8 cellular contexts compared by ENCODE assay signal in the genomic region with DNA sequence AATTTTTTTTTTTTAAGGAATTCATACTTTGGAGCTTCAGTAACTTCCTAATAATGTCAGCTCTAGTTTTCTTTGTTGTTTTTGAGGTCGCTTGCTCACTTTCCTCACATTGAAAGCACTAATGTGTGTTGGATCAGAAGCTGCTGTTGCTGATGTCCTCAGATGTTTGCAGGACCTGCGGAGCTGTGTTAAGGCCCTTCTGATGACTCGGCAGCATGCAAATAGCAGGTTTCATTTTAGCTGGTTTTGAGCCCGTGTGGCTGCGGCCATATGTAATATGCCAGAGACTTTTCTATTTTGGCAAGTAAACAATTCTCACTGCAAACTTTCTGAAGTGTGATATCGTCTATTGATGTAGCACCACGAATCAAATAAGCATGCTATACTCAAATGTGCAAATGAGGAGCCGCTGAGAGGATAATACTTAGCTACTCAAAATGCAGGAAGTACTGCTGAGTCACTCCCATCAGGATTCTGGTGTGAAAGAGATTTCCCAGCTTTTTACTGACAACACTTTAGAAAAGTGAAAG.
DNase-seq lines count a peak whose midpoint lies in the region; ATAC-seq and TF ChIP-seq lines count a peak whose summit lies in the region.

No MANE protein-coding gene starts in this region.

- H3K4me1 Mint-ChIP-seq in endodermal cell: peaks cover 13% of the 10 kb centered on the region
- H3K4me1 Mint-ChIP-seq in neural crest cell: peaks cover 22% of the 10 kb centered on the region
- H3K4me1 Mint-ChIP-seq in immature natural killer cell: no peaks in the 10 kb centered on the region

- H3K9ac ChIP-seq in endodermal cell (ENCODE audit: extremely low read depth, low read length, poor library complexity, severe bottlenecking): no peak overlapping the region

- H3K36me3 Mint-ChIP-seq in endodermal cell (ENCODE audit: low read depth): peaks cover 33% of the 10 kb centered on the region
- peaks cover 54% of the 10 kb centered on the region for H3K36me3 Mint-ChIP-seq in neural crest cell (ENCODE audit: low read depth)
- no peaks in the 10 kb centered on the region for H3K36me3 Mint-ChIP-seq in immature natural killer cell

- H3K27me3 Mint-ChIP-seq in endodermal cell (ENCODE audit: insufficient read depth): no peaks in the 10 kb centered on the region
- no peaks in the 10 kb centered on the region for H3K27me3 Mint-ChIP-seq in neural crest cell (ENCODE audit: low read depth)
- H3K27me3 Mint-ChIP-seq in immature natural killer cell (ENCODE audit: low read depth in 3 of 3): peaks cover 0 to 8% (median 4%) of the 10 kb centered on the region in 3 donors

- H3K9me3 Mint-ChIP-seq in endodermal cell (peaks cover 7% of the 10 kb centered on the region), neural crest cell (no peaks in the 10 kb centered on the region), immature natural killer cell (no peaks in the 10 kb centered on the region)

- H3K36me3 ChIP-seq in MG63: peaks cover 72% of the 10 kb centered on the region
- peaks cover 43% of the 10 kb centered on the region for H3K36me3 ChIP-seq in endodermal cell (ENCODE audit: control insufficient read depth, insufficient read depth, low read length)

- peak; percentile 87 for ATAC-seq in GM21529 (IDR thresholded peaks at IDR 0.05; ENCODE audit: unreplicated experiment)

- TF ChIP-seq CTCF in endodermal cell (conservative IDR thresholded peaks at IDR 0.05) (no peak), neural crest cell (conservative IDR thresholded peaks at IDR 0.05) (no peak)

- H3K9me3 ChIP-seq in MG63 (no peaks in the 10 kb centered on the region), endodermal cell (ENCODE audit: control insufficient read depth, low read length) (no peaks in the 10 kb centered on the region)

- 36 to 37% methylated on average over 8 of the region's 8 CpGs for WGBS in endodermal cell (ENCODE audit: insufficient coverage in 1 of 2, insufficient read length in 1 of 2), 2 experiments

- peak overlapping the region; percentile 4 for H3K4me3 ChIP-seq in MG63
- H3K4me3 ChIP-seq in endodermal cell (ENCODE audit: low read length): no peak overlapping the region

- H3K4me3 Mint-ChIP-seq in endodermal cell (no peak overlapping the region), neural crest cell (no peak overlapping the region), immature natural killer cell (no peak overlapping the region)

- H3K4me1 ChIP-seq in endodermal cell (ENCODE audit: control insufficient read depth, insufficient read depth, low read length): peaks cover 3% of the 10 kb centered on the region

- peak overlapping the region; percentile 89 for H3K27ac Mint-ChIP-seq in endodermal cell
- H3K27ac Mint-ChIP-seq in neural crest cell (ENCODE audit: unreplicated experiment): peak overlapping the region; percentile 92
- H3K27ac Mint-ChIP-seq in immature natural killer cell: no peak overlapping the region

- peak overlapping the region; percentile 1 for H3K27ac ChIP-seq in endodermal cell (ENCODE audit: low read depth, low read length)

- H3K27me3 ChIP-seq in MG63 (no peaks in the 10 kb centered on the region), endodermal cell (ENCODE audit: control insufficient read depth, insufficient read depth, low read length, poor library complexity, severe bottlenecking) (no peaks in the 10 kb centered on the region)

- DNase-seq in DMS153 (lab: John Stamatoyannopoulos, UW) (peak; percentile 21), MG63 (peak; percentile 62), endodermal cell (peak; percentile 76), neural crest cell (ENCODE audit: low read depth, low spot score) (no peak), immature natural killer cell (no peak), NOMO-1 (lab: John Stamatoyannopoulos, UW; ENCODE audit: unreplicated experiment in 2 of 2) (no peak)
- no peak for DNase-seq in effector CD8-positive, alpha-beta T cell (lab: John Stamatoyannopoulos, UW)

Comparison
In these comparisons a context has a peak if more than half of its experiments do, and no peak if none do; other contexts are left out.
1. DNase-seq: peak in DMS153 (single experiment), MG63 (single experiment) and endodermal cell (single experiment); none in neural crest cell (single experiment), immature natural killer cell (0 of 3), effector CD8-positive, alpha-beta T cell (single experiment) and NOMO-1 (0 of 2).
2. H3K27ac Mint-ChIP-seq: peak in endodermal cell (single experiment) and neural crest cell (single experiment); none in immature natural killer cell (0 of 6).